11 cellular contexts compared by ENCODE assay signal in the genomic region with DNA sequence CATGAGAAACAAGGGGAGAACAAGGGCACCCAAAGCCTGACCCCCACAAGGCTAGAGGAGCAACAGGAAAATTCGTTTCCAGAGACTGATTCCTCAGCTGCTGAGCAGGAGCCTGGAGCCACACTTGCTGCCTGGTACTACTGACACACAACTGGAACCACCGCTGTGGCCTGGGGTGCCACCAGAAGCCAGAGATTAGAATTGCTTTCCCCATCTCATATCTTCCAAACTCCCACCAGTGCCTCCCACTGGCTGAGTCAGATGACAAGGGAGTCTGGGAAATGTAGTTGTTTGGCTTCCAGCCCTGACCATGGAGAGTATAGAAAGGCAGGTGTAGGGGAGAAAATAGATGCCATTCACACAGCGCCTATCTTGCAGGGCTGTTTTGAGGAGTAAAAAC. TPM values are rescaled to one million over a fixed set of nuclear protein-coding genes. Genes with fewer than 3 reads are reported as not detected.
DNase-seq lines count a peak whose midpoint lies in the region; ATAC-seq and TF ChIP-seq lines count a peak whose summit lies in the region.
"Had no signal": no experiment of that assay in that cellular context is flagged by ENCODE, and none has a peak within 500 bp of the region (broad histone marks: within the 10 kb centered on the region; RNA-seq: fewer than 3 reads in every experiment).

No MANE protein-coding gene starts in this region.

- H3K27me3 ChIP-seq in H7 (ENCODE audit: control insufficient read depth, insufficient read depth, low read length): no peaks in the 10 kb centered on the region

- DNase-seq in AG10803 (ENCODE audit: low read depth) (no peak), H7 (peak; percentile 74), iris pigment epithelial cell (ENCODE audit: low read depth) (peak; percentile 27), T1000 (lab: John Stamatoyannopoulos, UW) (no peak), inferior parietal cortex (ENCODE audit: extremely low spot score) (no peak), GM20000 (ENCODE audit: low spot score) (no peak)
- DNase-seq: COR-L47; MM.1S; stimulated activated naive B cell treated with anti-CD40 and anti-IgM and Interleukin-4, amounts not matched to agents 10 μg/mL and 1 μg/mL and 100 μg/mL, for 72 hours had no signal

- peak overlapping the region; percentile 63 for H3K27ac ChIP-seq in VCaP

- H3K4me3 ChIP-seq in AG10803 (ENCODE audit: low read length): no peak overlapping the region
- no peak overlapping the region for H3K4me3 ChIP-seq in H7 (ENCODE audit: insufficient read depth, low read depth, low read length)

- no peaks in the 10 kb centered on the region for H3K36me3 ChIP-seq in H7 (replicated peaks; ENCODE audit: control insufficient read depth, insufficient read depth, low read length)

- 0 out of 2 replicates have a peak, but pooled peaks have one; percentile 17 for TF ChIP-seq CTCF in AG10803 (conservative IDR thresholded peaks at IDR 0.05; ENCODE audit: low read length)
- no peak for TF ChIP-seq CTCF in VCaP (conservative IDR thresholded peaks at IDR 0.05)
- no peak for TF ChIP-seq CTCF in GM20000 (IDR thresholded peaks at IDR 0.05; ENCODE audit: extremely low read depth, missing control alignments)

- no peak for ATAC-seq in HG03045 (IDR thresholded peaks at IDR 0.05; ENCODE audit: unreplicated experiment)
- ATAC-seq: stimulated activated naive B cell treated with anti-CD40 and anti-IgM and Interleukin-4, amounts not matched to agents 10 μg/mL and 1 μg/mL and 100 μg/mL, for 72 hours had no signal

RNA-seq across cellular contexts. Expression of a gene that starts 4.1 kb away (rescaled TPM):
- total RNA-seq in H7 (2014; rRNA removed; shearing (Covaris generic)): 24.2 and 26.1 TPM in 2 replicates

RNA-seq across cellular contexts. Expression of a gene that starts 35.1 kb away (rescaled TPM):
- 12.3 and 12.9 TPM in 2 replicates for total RNA-seq in H7 (2014; rRNA removed; shearing (Covaris generic))

Comparison
In these comparisons a context has a peak if more than half of its experiments do, and no peak if none do; other contexts are left out.
1. DNase-seq: peak in H7 (single experiment) and iris pigment epithelial cell (single experiment); none in AG10803 (single experiment), T1000 (single experiment), inferior parietal cortex (single experiment) and GM20000 (single experiment).